In genomic region chr5:6378128-6379023, GRCh38 we compare ENCODE assay signal across 8 cellular contexts. TPM values are rescaled to one million over a fixed set of nuclear protein-coding genes. Genes with fewer than 3 reads are reported as not detected.
DNase-seq lines count a peak whose midpoint lies in the region; ATAC-seq, FAIRE-seq and TF ChIP-seq lines count a peak whose summit lies in the region.

Gene MED10 (minus strand): TSS chr5:6378547. CDS start chr5:6378483, 64 bp downstream.

- no peaks in the 10 kb centered on the region for H3K9me1 ChIP-seq in endothelial cell of umbilical vein (replicated peaks; ENCODE audit: control insufficient read depth, extremely low read depth, insufficient read depth, low read length)

- H2AFZ ChIP-seq in OCI-LY1 (ENCODE audit: low read length) (peak within 1 kb of the TSS; percentile 68; the same call in 1 of the 2 replicates), endothelial cell of umbilical vein (ENCODE audit: low read depth, low read length) (peak within 1 kb of the TSS; percentile 96)

- dilution Hi-C loops in endothelial cell of umbilical vein (cut with MboI; ENCODE audit: extremely low pct_ligation_motif_present, low sequenced_read_pairs): no loop called here

- H3K4me3 Mint-ChIP-seq in Calu3 (ENCODE audit: low read depth, unreplicated experiment): peak within 1 kb of the TSS; percentile 96

- peak; percentile 97 for ATAC-seq in GM21447 (IDR thresholded peaks at IDR 0.05; ENCODE audit: unreplicated experiment)

- peaks cover 17% of the 10 kb centered on the region for H3K79me2 ChIP-seq in OCI-LY1 (ENCODE audit: insufficient read depth, low read length)
- peaks cover 42% of the 10 kb centered on the region for H3K79me2 ChIP-seq in endothelial cell of umbilical vein (ENCODE audit: control insufficient read depth, insufficient read depth, low read length)

- DNase-seq in Calu3 (peak; percentile 94), endothelial cell of umbilical vein (ENCODE audit: low read depth, low spot score) (peak; percentile 88), middle frontal gyrus (ENCODE audit: extremely low spot score, low spot score) (peak; percentile 87)
- DNase-seq in activated CD8-positive, alpha-beta memory T cell treated with anti-CD3 and anti-CD28 coated beads, Interleukin-2, amount 50 U/mL, for 4 hours: peak; percentile 96
- peak; percentile 92 to 95 for DNase-seq in stimulated activated CD8-positive, alpha-beta memory T cell treated with anti-CD3 and anti-CD28 coated beads, Interleukin-2, amount 100 ng/mL, for 48 hours (ENCODE audit: low read depth in 2 of 2)

- peak within 1 kb of the TSS; percentile 94 for H3K27ac Mint-ChIP-seq in Calu3 (ENCODE audit: unreplicated experiment)

- H3K9ac ChIP-seq in HUES64 (ENCODE audit: low read depth, low read length): peak within 1 kb of the TSS; percentile 80
- peak within 1 kb of the TSS; percentile 89 for H3K9ac ChIP-seq in OCI-LY1 (ENCODE audit: low read length)
- H3K9ac ChIP-seq in endothelial cell of umbilical vein (replicated peaks; ENCODE audit: extremely low read depth, insufficient read depth, low read length): peak within 1 kb of the TSS; percentile 83

- H3K36me3 Mint-ChIP-seq in Calu3 (ENCODE audit: insufficient read depth, unreplicated experiment): peaks cover 49% of the 10 kb centered on the region

- H4K20me1 ChIP-seq in OCI-LY1 (ENCODE audit: insufficient read depth, low read length): no peaks in the 10 kb centered on the region
- no peaks in the 10 kb centered on the region for H4K20me1 ChIP-seq in endothelial cell of umbilical vein (replicated peaks; ENCODE audit: control insufficient read depth, extremely low read depth, insufficient read depth, low read length)

- peak; percentile 89 for FAIRE-seq in endothelial cell of umbilical vein (lab: Jason Lieb, UNC)

- no peaks in the 10 kb centered on the region for H3K9me3 Mint-ChIP-seq in Calu3 (ENCODE audit: low read depth, unreplicated experiment)

- H3K36me3 ChIP-seq in HUES64 (ENCODE audit: insufficient read depth, low read length) (peaks cover 38% of the 10 kb centered on the region), OCI-LY1 (ENCODE audit: insufficient read depth, low read length) (peaks cover 37% of the 10 kb centered on the region), endothelial cell of umbilical vein (ENCODE audit: control insufficient read depth in 2 of 2, extremely low read depth in 1 of 2, insufficient read depth in 2 of 2, low read length in 2 of 2) (peaks cover 10 to 17% of the 10 kb centered on the region in 2 experiments)

- 2% methylated on average over 61 of the region's 62 CpGs for WGBS in HUES64

- TF ChIP-seq CTCF in Calu3 (IDR thresholded peaks at IDR 0.05; ENCODE audit: unreplicated experiment) (no peak), OCI-LY1 (IDR thresholded peaks at IDR 0.05; ENCODE audit: low read length) (no peak), endothelial cell of umbilical vein (IDR thresholded peaks at IDR 0.05; ENCODE audit: extremely low read depth in 1 of 2, insufficient read depth in 1 of 2, low read depth in 1 of 2, low read length in 2 of 2) (no peak)

- H3K27ac ChIP-seq in HUES64 (ENCODE audit: low read depth, low read length) (peak within 1 kb of the TSS; percentile 40; the same call in 1 of the 2 replicates), OCI-LY1 (ENCODE audit: low read depth, low read length, poor library complexity, severe bottlenecking) (no peak within 1 kb of the TSS), endothelial cell of umbilical vein (ENCODE audit: insufficient read depth, low read depth, low read length) (peak within 1 kb of the TSS; percentile 86)

- H3K27me3 Mint-ChIP-seq in Calu3 (ENCODE audit: unreplicated experiment): peaks cover 5% of the 10 kb centered on the region

- H3K4me2 ChIP-seq in OCI-LY1 (ENCODE audit: low read length) (peak within 1 kb of the TSS; percentile 96), endothelial cell of umbilical vein (ENCODE audit: insufficient read depth, low read length) (peak within 1 kb of the TSS; percentile 81)

- no peaks in the 10 kb centered on the region for H3K9me3 ChIP-seq in HUES64 (ENCODE audit: insufficient read depth, low read depth, low read length)
- no peaks in the 10 kb centered on the region for H3K9me3 ChIP-seq in OCI-LY1 (ENCODE audit: low read length)
- no peaks in the 10 kb centered on the region for H3K9me3 ChIP-seq in endothelial cell of umbilical vein (replicated peaks; ENCODE audit: control insufficient read depth, insufficient read depth, low read length)

- intact Hi-C loops in Calu3 (cut with micrococcal nuclease; ENCODE audit: unreplicated experiment): loop anchor here (5.0 kb wide), 1 partner anchor 199 kb away; no protein-coding TSS in a partner anchor
- intact Hi-C loops in endothelial cell of umbilical vein (cut with micrococcal nuclease): loop anchor here (1.0 to 10.0 kb wide), 5 partner anchors 41 to 884 kb away; partner anchors contain the start of genes NSUN2 and SRD5A1

- H3K9me2 ChIP-seq in OCI-LY1 (ENCODE audit: low read depth, low read length): no peaks in the 10 kb centered on the region

- TF ChIP-seq POLR2A in endothelial cell of umbilical vein (IDR thresholded peaks at IDR 0.05; ENCODE audit: low read depth, low read length): peak; percentile 87

- POLR2A ChIA-PET in endothelial cell of umbilical vein (lab: Charles Lee): interaction anchor here (0.6 kb wide), 1 partner anchor 67 kb away, joined by 4 read pairs; no protein-coding TSS in a partner anchor

- no peaks in the 10 kb centered on the region; the same call in 1 of the 2 replicates for H3F3A ChIP-seq in OCI-LY1 (ENCODE audit: insufficient read depth, low read length)

- no TSS peak for BruUV-seq in Calu3 (replicated peaks; lab: Mats Ljungman, UMichigan)
- BruUV-seq in endothelial cell of umbilical vein (replicated peaks; lab: Mats Ljungman, UMichigan): TSS peak; percentile 38

- H3K4me1 ChIP-seq in HUES64 (ENCODE audit: insufficient read depth, low read length) (peaks cover 4% of the 10 kb centered on the region; the same call in 1 of the 2 replicates), OCI-LY1 (ENCODE audit: insufficient read depth, low read length, severe bottlenecking) (peaks cover 18% of the 10 kb centered on the region), endothelial cell of umbilical vein (ENCODE audit: control insufficient read depth, extremely low read depth, insufficient read depth, low read length) (peaks cover 26% of the 10 kb centered on the region)

- CTCF ChIA-PET in Calu3 (lab: Charles Lee): interaction anchor here (0.6 to 0.7 kb wide), 3 partner anchors 16 to 198 kb away, joined by 3 read pairs; no protein-coding TSS in a partner anchor
- CTCF ChIA-PET in endothelial cell of umbilical vein (lab: Charles Lee): interaction anchor here (0.7 to 1.5 kb wide), 7 partner anchors 41 to 367 kb away, joined by 3 to 10 read pairs (median 3); partner anchors contain the start of gene UBE2QL1

- H3K4me1 Mint-ChIP-seq in Calu3 (ENCODE audit: low read depth, unreplicated experiment): peaks cover 15% of the 10 kb centered on the region

- peak within 1 kb of the TSS; percentile 92 for H3K4me3 ChIP-seq in HUES64 (ENCODE audit: low read length)
- H3K4me3 ChIP-seq in OCI-LY1 (ENCODE audit: low read depth, low read length, poor library complexity, severe bottlenecking): peak within 1 kb of the TSS; percentile 95
- H3K4me3 ChIP-seq in endothelial cell of umbilical vein (replicated peaks in 1 of 3; ENCODE audit: insufficient read depth in 1 of 3, low read depth in 1 of 3, low read length in 3 of 3): peak within 1 kb of the TSS; percentile 51 to 76 (median 71)

- H3K27me3 ChIP-seq in HUES64 (ENCODE audit: insufficient read depth, low read length) (no peaks in the 10 kb centered on the region), OCI-LY1 (ENCODE audit: insufficient read depth, low read length) (no peaks in the 10 kb centered on the region), endothelial cell of umbilical vein (ENCODE audit: control insufficient read depth in 2 of 2, insufficient read depth in 2 of 2, low read length in 2 of 2) (peaks cover under 1 to 1% of the 10 kb centered on the region in 2 experiments)

TF ChIP-seq in endothelial cell of umbilical vein, 7 proteins besides CTCF, POLR2A, EP300 and RAD21:
- TF ChIP-seq EZH2 (IDR thresholded peaks at IDR 0.05; ENCODE audit: borderline replicate concordance, low read depth, low read length, severe bottlenecking): no peak
- TF ChIP-seq MYC (IDR thresholded peaks at IDR 0.05; ENCODE audit: low read depth, low read length): peak; percentile 16
- peak; percentile 87 for TF ChIP-seq POLR2AphosphoS5 (IDR thresholded peaks at IDR 0.05; ENCODE audit: insufficient read depth, low read depth, low read length)
- no peak for TF ChIP-seq FOS (IDR thresholded peaks at IDR 0.05; ENCODE audit: borderline replicate concordance, insufficient read depth, low read length)
- no peak for TF ChIP-seq GATA2 (IDR thresholded peaks at IDR 0.05; ENCODE audit: insufficient read depth, insufficient read length, low read depth, low read length)
- peak; percentile 23 for TF ChIP-seq MAX (IDR thresholded peaks at IDR 0.05; ENCODE audit: insufficient read depth, insufficient read length)
- TF ChIP-seq JUN (IDR thresholded peaks at IDR 0.05; ENCODE audit: borderline replicate concordance, insufficient read depth, insufficient read length, low read depth): no peak

RNA-seq across cellular contexts. Expression of gene MED10, which starts in this region (rescaled TPM):
- total RNA-seq in Calu3 (2022) (33.6 and 39.9 TPM in 2 replicates), endothelial cell of umbilical vein (55.6 and 57.8 TPM in 2 replicates)
- polyA plus RNA-seq in HUES64 (2013, experiment 1 of 2): 20.8 TPM
- 21.2 TPM for polyA plus RNA-seq in HUES64 (2013, experiment 2 of 2)
- polyA plus RNA-seq in endothelial cell of umbilical vein: 49.8 and 56.3 TPM in 2 replicates
- polyA plus RNA-seq in endothelial cell of umbilical vein (2011; cell fraction: cytosol; rRNA removed): 60.2 and 65.5 TPM in 2 replicates
- polyA plus RNA-seq in endothelial cell of umbilical vein (2011; cell fraction: nucleus; rRNA removed): 55.0 and 80.6 TPM in 2 replicates
- polyA plus RNA-seq in endothelial cell of umbilical vein (2012): 53.5 and 68.5 TPM in 2 replicates
- polyA minus RNA-seq in endothelial cell of umbilical vein: 9.9 and 16.5 TPM in 2 replicates
- 16.0 TPM for polyA minus RNA-seq in endothelial cell of umbilical vein (2011; cell fraction: cytosol; rRNA and poly(A)+ RNA removed)
- 32.0 and 32.4 TPM in 2 replicates for polyA minus RNA-seq in endothelial cell of umbilical vein (2011; cell fraction: nucleus; rRNA and poly(A)+ RNA removed)
